9 cellular contexts compared by ENCODE assay signal in the genomic region with DNA sequence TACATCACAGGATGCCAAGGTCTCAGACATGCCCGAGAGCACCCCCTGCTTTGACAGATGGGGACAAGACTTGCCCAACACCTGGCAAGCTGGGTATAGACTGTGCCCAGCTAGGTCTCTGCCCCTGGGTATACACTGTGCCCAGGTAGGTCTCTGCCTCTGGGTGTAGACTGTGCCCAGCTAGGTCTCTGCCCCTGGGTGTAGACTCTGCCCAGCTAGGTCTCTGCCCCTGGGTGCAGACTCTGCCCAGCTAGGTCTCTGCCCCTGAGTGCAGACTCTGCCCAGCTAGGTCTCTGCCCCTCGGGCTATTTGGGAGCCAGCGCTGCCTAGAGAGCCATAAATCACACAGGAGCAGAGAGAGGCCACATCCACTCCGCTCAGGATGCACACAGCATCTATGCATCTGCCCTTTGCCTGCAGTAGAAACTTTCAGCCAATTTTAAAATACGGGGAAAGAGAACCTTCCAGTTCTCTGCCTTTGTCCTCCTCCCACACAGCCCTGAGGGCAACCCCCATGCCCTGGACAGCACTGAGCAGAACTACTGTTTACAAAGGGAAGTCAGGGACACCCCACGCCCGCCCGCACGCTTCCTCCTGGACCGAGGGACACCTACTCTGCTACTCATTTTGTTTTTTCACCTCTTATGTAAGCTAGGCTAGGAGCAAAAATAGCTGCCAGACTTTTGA.
A peak's percentile ranks its signal among the peaks of the same experiment; 100 is the strongest.
DNase-seq lines count a peak whose midpoint lies in the region; ATAC-seq and TF ChIP-seq lines count a peak whose summit lies in the region.
"Had no signal": no experiment of that assay in that cellular context is flagged by ENCODE, and none has a peak within 500 bp of the region (broad histone marks: within the 10 kb centered on the region; RNA-seq: fewer than 3 reads in every experiment).

No MANE protein-coding gene starts in this region.

- no peaks in the 10 kb centered on the region for H3K9me3 Mint-ChIP-seq in H9
- H3K9me3 Mint-ChIP-seq in activated naive CD8-positive, alpha-beta T cell treated with anti-CD3 and anti-CD28 coated beads for 36 hours: no peaks in the 10 kb centered on the region

- H3K18ac ChIP-seq in H9 (ENCODE audit: insufficient read length, low read depth, low read length): no peak overlapping the region

- no peak overlapping the region for H2BK5ac ChIP-seq in H9 (ENCODE audit: insufficient read length, low read length)

- H3K9me3 ChIP-seq in BLaER1 (no peaks in the 10 kb centered on the region), H9 (ENCODE audit: control insufficient read depth, low read depth, low read length) (no peaks in the 10 kb centered on the region), lower lobe of right lung (no peaks in the 10 kb centered on the region), psoas muscle (no peaks in the 10 kb centered on the region), PC-9 (ENCODE audit: insufficient read depth, low read depth) (no peaks in the 10 kb centered on the region)

- no peaks in the 10 kb centered on the region for H3K79me1 ChIP-seq in H9 (ENCODE audit: insufficient read depth, low read depth, low read length, poor library complexity, severe bottlenecking)

- peaks cover 94% of the 10 kb centered on the region for H3K36me3 ChIP-seq in BLaER1
- peaks cover 18% of the 10 kb centered on the region for H3K36me3 ChIP-seq in lower lobe of right lung
- H3K36me3 ChIP-seq in psoas muscle (ENCODE audit: insufficient read depth in 1 of 2, low read depth in 1 of 2): no peaks in the 10 kb centered on the region
- no peaks in the 10 kb centered on the region for H3K36me3 ChIP-seq in PC-9 (ENCODE audit: low read depth)

- POLR2A ChIA-PET in PC-9 (lab: Charles Lee; ENCODE audit: unreplicated experiment): no interaction called here

- H3K4me1 Mint-ChIP-seq in H9: peaks cover 10 to 18% of the 10 kb centered on the region in 2 experiments
- peaks cover 72% of the 10 kb centered on the region for H3K4me1 Mint-ChIP-seq in activated naive CD8-positive, alpha-beta T cell treated with anti-CD3 and anti-CD28 coated beads for 36 hours

- no peak overlapping the region for H4K91ac ChIP-seq in H9 (ENCODE audit: insufficient read length, low read depth, low read length)

- no peak overlapping the region for H3K4me3 Mint-ChIP-seq in H9
- H3K4me3 Mint-ChIP-seq in activated naive CD8-positive, alpha-beta T cell treated with anti-CD3 and anti-CD28 coated beads for 36 hours: no peak overlapping the region

- WGBS in H9 (ENCODE audit: extremely low coverage, insufficient read length, low lambda C conversion rate): no CpG with 5 or more reads among the region's 10 CpGs
- WGBS in psoas muscle, 3 donors: 57 to 59% (median 58%) methylated on average over 10 of the region's 10 CpGs

- peaks cover 2% of the 10 kb centered on the region for H3K23me2 ChIP-seq in H9 (ENCODE audit: insufficient read length, low read depth, low read length, poor library complexity, severe bottlenecking)

- TF ChIP-seq CTCF in H9 (conservative IDR thresholded peaks at IDR 0.05) (no peak), lower lobe of right lung (IDR thresholded peaks at IDR 0.05) (no peak), psoas muscle (IDR thresholded peaks at IDR 0.05) (no peak), PC-9 (conservative IDR thresholded peaks at IDR 0.05) (no peak)

- H3K4me1 ChIP-seq in BLaER1 (peaks cover 73% of the 10 kb centered on the region), H9 (ENCODE audit: insufficient read depth, low read length) (no peaks in the 10 kb centered on the region), lower lobe of right lung (peaks cover 40% of the 10 kb centered on the region), psoas muscle (no peaks in the 10 kb centered on the region), PC-9 (replicated peaks; ENCODE audit: insufficient read depth) (no peaks in the 10 kb centered on the region)

- H2AFZ ChIP-seq in H9 (ENCODE audit: low read length) (no peak overlapping the region), PC-9 (no peak overlapping the region)

- no peak overlapping the region for H3K23ac ChIP-seq in H9 (ENCODE audit: insufficient read length, low read depth, low read length)

- H2BK20ac ChIP-seq in H9 (ENCODE audit: low read depth, low read length, poor library complexity, severe bottlenecking): no peak overlapping the region

- H2AK5ac ChIP-seq in H9 (ENCODE audit: insufficient read length, low read length): no peak overlapping the region

- H2BK120ac ChIP-seq in H9 (ENCODE audit: low read depth, low read length, poor library complexity, severe bottlenecking): no peak overlapping the region

- no peak overlapping the region for H3K56ac ChIP-seq in H9 (ENCODE audit: insufficient read length, low read depth, low read length)

- peak overlapping the region; percentile 57 for H3K4me2 ChIP-seq in BLaER1
- H3K4me2 ChIP-seq in H9 (ENCODE audit: insufficient read depth, insufficient read length, low read length): no peak overlapping the region
- no peak overlapping the region for H3K4me2 ChIP-seq in PC-9

- no peaks in the 10 kb centered on the region for H3K27me3 Mint-ChIP-seq in H9 (ENCODE audit: low read depth)
- no peaks in the 10 kb centered on the region for H3K27me3 Mint-ChIP-seq in activated naive CD8-positive, alpha-beta T cell treated with anti-CD3 and anti-CD28 coated beads for 36 hours

- H3K79me2 ChIP-seq in H9 (ENCODE audit: insufficient read depth, low read length) (no peaks in the 10 kb centered on the region), PC-9 (ENCODE audit: low read depth) (no peaks in the 10 kb centered on the region)

- no peak for DNase-seq in H9
- DNase-seq in activated naive CD8-positive, alpha-beta T cell treated with anti-CD3 and anti-CD28 coated beads for 36 hours: no peak
- DNase-seq in lower lobe of right lung: peak; percentile 82
- no peak for DNase-seq in psoas muscle
- no peak for DNase-seq in PC-9
- DNase-seq: stimulated activated CD4-positive, alpha-beta T cell treated with anti-CD3 and anti-CD28 coated beads, Interleukin-1b, Interleukin-23, amount 100 ng/mL, for 48 hours had no signal

- H4K20me1 ChIP-seq in BLaER1: peaks cover 56% of the 10 kb centered on the region
- H4K20me1 ChIP-seq in H9 (ENCODE audit: control insufficient read depth, insufficient read depth, insufficient read length): no peaks in the 10 kb centered on the region
- H4K20me1 ChIP-seq in PC-9 (ENCODE audit: insufficient read depth): no peaks in the 10 kb centered on the region

- no peak overlapping the region for H3T11ph ChIP-seq in H9 (ENCODE audit: low read length)

- no peaks in the 10 kb centered on the region for H3F3A ChIP-seq in PC-9 (ENCODE audit: insufficient read depth, low read depth)

- ATAC-seq in lower lobe of right lung: peak; percentile 56 to 64
- no peak for ATAC-seq in GM18519 (IDR thresholded peaks at IDR 0.05; ENCODE audit: low FRiP score, unreplicated experiment)
- no peak for ATAC-seq in psoas muscle
- no peak for ATAC-seq in GM21447 (IDR thresholded peaks at IDR 0.05; ENCODE audit: unreplicated experiment)

- no peak overlapping the region for H3K9ac ChIP-seq in BLaER1
- no peak overlapping the region for H3K9ac ChIP-seq in H9 (ENCODE audit: extremely low read depth, insufficient read length, low read length)

- H2BK12ac ChIP-seq in H9 (ENCODE audit: insufficient read length, low read depth, low read length): no peak overlapping the region

- H4K8ac ChIP-seq in H9 (replicated peaks; ENCODE audit: insufficient read length, low read depth, low read length): no peak overlapping the region

- no TSS peak for BruUV-seq in PC-9 (replicated peaks; lab: Mats Ljungman, UMichigan)

- intact Hi-C loops in lower lobe of right lung (cut with DNase I) (no loop called here), psoas muscle (cut with DNase I) (no loop called here), PC-9 (cut with micrococcal nuclease; ENCODE audit: unreplicated experiment) (no loop called here)

- CTCF ChIA-PET in PC-9 (lab: Charles Lee): no interaction called here

- H3K4ac ChIP-seq in H9 (ENCODE audit: low read depth, low read length): no peak overlapping the region

- no peaks in the 10 kb centered on the region for H3K27me3 ChIP-seq in BLaER1
- no peaks in the 10 kb centered on the region for H3K27me3 ChIP-seq in H9 (ENCODE audit: insufficient read depth, low read length)
- H3K27me3 ChIP-seq in lower lobe of right lung (ENCODE audit: low read depth): no peaks in the 10 kb centered on the region
- H3K27me3 ChIP-seq in psoas muscle (ENCODE audit: insufficient read depth in 3 of 3, low read length in 2 of 3): no peaks in the 10 kb centered on the region
- H3K27me3 ChIP-seq in PC-9 (ENCODE audit: insufficient read depth, low read depth): no peaks in the 10 kb centered on the region

- H3K4me3 ChIP-seq in BLaER1: no peak overlapping the region
- no peak overlapping the region for H3K4me3 ChIP-seq in lower lobe of right lung
- H3K4me3 ChIP-seq in psoas muscle: no peak overlapping the region
- no peak overlapping the region for H3K4me3 ChIP-seq in PC-9

- peak overlapping the region; percentile 28 to 70 (median 68); a peak in 3 of 7 replicates for H3K27ac Mint-ChIP-seq in H9
- peak overlapping the region; percentile 58 for H3K27ac Mint-ChIP-seq in activated naive CD8-positive, alpha-beta T cell treated with anti-CD3 and anti-CD28 coated beads for 36 hours

- H3K9me2 ChIP-seq in PC-9 (ENCODE audit: insufficient read depth): no peaks in the 10 kb centered on the region

- H3K27ac ChIP-seq in BLaER1: peak overlapping the region; percentile 45
- no peak overlapping the region for H3K27ac ChIP-seq in H9 (ENCODE audit: insufficient read length, low read depth, low read length)
- no peak overlapping the region for H3K27ac ChIP-seq in lower lobe of right lung
- no peak overlapping the region for H3K27ac ChIP-seq in psoas muscle
- no peak overlapping the region for H3K27ac ChIP-seq in PC-9

- H4K5ac ChIP-seq in H9 (ENCODE audit: insufficient read length, low read depth, low read length): no peak overlapping the region

- peaks cover 2 to 31% (median 10%) of the 10 kb centered on the region in 3 experiments; a peak in 6 of 7 replicates for H3K36me3 Mint-ChIP-seq in H9 (ENCODE audit: insufficient read depth in 1 of 3, low read depth in 3 of 3)
- peaks cover 22% of the 10 kb centered on the region for H3K36me3 Mint-ChIP-seq in activated naive CD8-positive, alpha-beta T cell treated with anti-CD3 and anti-CD28 coated beads for 36 hours

- H2BK15ac ChIP-seq in H9 (ENCODE audit: low read depth, low read length): no peak overlapping the region

- no peak overlapping the region for H3K14ac ChIP-seq in H9 (ENCODE audit: insufficient read depth, low read length)

Comparison
In these comparisons a context has a peak if more than half of its experiments do, and no peak if none do; other contexts are left out.
1. ATAC-seq: peak in lower lobe of right lung (2 of 2); none in GM18519 (single experiment), psoas muscle (0 of 4) and GM21447 (single experiment).